Comparison of ENCODE assay signal across 22 cellular contexts in the genomic region with DNA sequence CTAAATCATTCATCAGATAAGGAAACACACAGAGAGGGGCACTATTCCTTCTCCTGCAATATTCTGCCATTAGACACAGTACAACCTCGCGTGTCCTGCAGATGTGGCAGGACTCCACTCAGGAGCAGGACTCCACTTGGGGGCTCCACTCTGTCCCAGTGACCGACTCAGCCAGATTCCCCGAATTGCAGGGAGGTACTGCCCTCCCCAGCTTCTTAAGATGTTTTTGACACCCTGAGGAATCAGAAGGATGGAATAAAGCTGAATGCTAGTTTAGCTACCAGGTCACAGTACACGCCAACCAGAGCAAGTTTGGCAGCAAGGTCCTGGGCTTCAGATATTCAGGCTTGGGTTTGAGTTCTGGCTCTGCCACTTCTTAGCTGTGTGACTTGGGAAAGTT.
"Had no signal": no experiment of that assay in that cellular context is flagged by ENCODE, and none has a peak within 500 bp of the region (broad histone marks: within the 10 kb centered on the region; RNA-seq: fewer than 3 reads in every experiment).

No MANE protein-coding gene starts in this region.

- DNase-seq: colonic mucosa; cortex of kidney; dermis blood vessel endothelial cell; dorsolateral prefrontal cortex; effector CD4-positive, alpha-beta T cell; effector CD8-positive, alpha-beta T cell; effector memory CD4-positive, alpha-beta T cell; effector memory CD8-positive, alpha-beta T cell; endodermal cell; erythroblast; esophagus squamous epithelium; foreskin fibroblast; foreskin keratinocyte; gastrocnemius medialis; glutamatergic neuron; head of caudate nucleus; heart left ventricle; heart right ventricle had no signal

- H3K4me1 ChIP-seq: colonic mucosa, foreskin keratinocyte, gastrocnemius medialis, gastroesophageal sphincter, heart left ventricle, heart right ventricle had no signal

- H3K27ac ChIP-seq: colonic mucosa, coronary artery, dorsolateral prefrontal cortex, epithelial cell of prostate, esophagus squamous epithelium, foreskin keratinocyte, gastrocnemius medialis, gastroesophageal sphincter, heart left ventricle, heart right ventricle had no signal

- H3K4me3 ChIP-seq: colonic mucosa, coronary artery, dorsolateral prefrontal cortex, esophagus squamous epithelium, gastrocnemius medialis, gastroesophageal sphincter, heart left ventricle, heart right ventricle had no signal

- H3K9me3 ChIP-seq: colonic mucosa, esophagus squamous epithelium, gastrocnemius medialis, gastroesophageal sphincter, heart left ventricle, heart right ventricle had no signal

- H3K36me3 ChIP-seq: colonic mucosa, esophagus squamous epithelium, gastrocnemius medialis, gastroesophageal sphincter, heart left ventricle, heart right ventricle had no signal

- ATAC-seq: effector memory CD8-positive, alpha-beta T cell; esophagus mucosa; foreskin keratinocyte; gastrocnemius medialis; gastroesophageal sphincter; heart left ventricle; heart right ventricle had no signal

- H3K27me3 ChIP-seq: colonic mucosa, dorsolateral prefrontal cortex, esophagus squamous epithelium, foreskin keratinocyte, gastrocnemius medialis, gastroesophageal sphincter, heart left ventricle, heart right ventricle had no signal
